1 cellular context compared by ENCODE assay signal in genomic region chr15:38817427-38818155, GRCh38.
TF ChIP-seq lines count a peak whose summit lies in the region.

No MANE protein-coding gene starts in this region.

TF ChIP-seq in GM12878, 131 proteins besides CTCF, POLR2A, EP300 and RAD21 (continued from another document):
- no peak for TF ChIP-seq PBX3 (IDR thresholded peaks at IDR 0.05; ENCODE audit: insufficient replicate concordance, low read depth, low read length)
- no peak for TF ChIP-seq CREM (IDR thresholded peaks at IDR 0.05; ENCODE audit: low read depth)
- peak; percentile 38 for TF ChIP-seq RELA (IDR thresholded peaks at IDR 0.05; ENCODE audit: borderline replicate concordance, partially characterized antibody)
- TF ChIP-seq JUNB (IDR thresholded peaks at IDR 0.05), result peak; percentile 27; the same call in 1 of the 2 replicates
- TF ChIP-seq MYC (IDR thresholded peaks at IDR 0.05; ENCODE audit: insufficient read depth, insufficient read length, insufficient replicate concordance, low read length, severe bottlenecking), result no peak
- TF ChIP-seq BCL3 (IDR thresholded peaks at IDR 0.05; ENCODE audit: borderline replicate concordance, insufficient read depth, low read depth, low read length, poor library complexity, severe bottlenecking), result no peak
- no peak for TF ChIP-seq BMI1 (IDR thresholded peaks at IDR 0.05; ENCODE audit: borderline replicate concordance)
- TF ChIP-seq RUNX3 (IDR thresholded peaks at IDR 0.05; ENCODE audit: low read length), result 0 out of 2 replicates have a peak, but pooled peaks have one; percentile 28
- no peak for TF ChIP-seq HDAC6 (IDR thresholded peaks at IDR 0.05; ENCODE audit: unreplicated experiment)
- no peak for TF ChIP-seq ZBTB33 (IDR thresholded peaks at IDR 0.05)
- TF ChIP-seq SMC3 (IDR thresholded peaks at IDR 0.05; ENCODE audit: borderline replicate concordance, low read length), result peak; percentile 65; the same call in 1 of the 2 replicates
- 0 out of 2 replicates have a peak, but pooled peaks have one; percentile 23 for TF ChIP-seq CHD2 (IDR thresholded peaks at IDR 0.05; ENCODE audit: borderline replicate concordance, low read depth, low read length)
- peak; percentile 37; the same call in 1 of the 2 replicates for TF ChIP-seq RELB (IDR thresholded peaks at IDR 0.05; ENCODE audit: low read depth)
- TF ChIP-seq ELK1 (IDR thresholded peaks at IDR 0.05; ENCODE audit: low read depth, low read length), result no peak
- TF ChIP-seq IKZF2 (IDR thresholded peaks at IDR 0.05), result peak; percentile 27 to 32; a peak in 1 of 4 replicates
- no peak for TF ChIP-seq SIN3A (IDR thresholded peaks at IDR 0.05; ENCODE audit: low read depth, low read length)
- TF ChIP-seq SIX5 (IDR thresholded peaks at IDR 0.05; ENCODE audit: low read depth, low read length, severe bottlenecking), result no peak
- TF ChIP-seq ZNF207 (IDR thresholded peaks at IDR 0.05; ENCODE audit: borderline replicate concordance), result no peak
- TF ChIP-seq YY1 (IDR thresholded peaks at IDR 0.05; ENCODE audit: low read depth, low read length), result peak; percentile 30; the same call in 1 of the 2 replicates
- no peak for TF ChIP-seq STAT1 (conservative IDR thresholded peaks at IDR 0.05)
- TF ChIP-seq SP1 (IDR thresholded peaks at IDR 0.05; ENCODE audit: low read depth, low read length), result no peak
- TF ChIP-seq POLR2AphosphoS5 (IDR thresholded peaks at IDR 0.05; ENCODE audit: low read length), result no peak
- no peak for TF ChIP-seq TCF3 (IDR thresholded peaks at IDR 0.05; ENCODE audit: borderline replicate concordance, insufficient read depth, low read depth, low read length)
- no peak for TF ChIP-seq TARDBP (IDR thresholded peaks at IDR 0.05; ENCODE audit: borderline replicate concordance)
- TF ChIP-seq BHLHE40 (IDR thresholded peaks at IDR 0.05; ENCODE audit: borderline replicate concordance in 1 of 2, low read depth in 2 of 2, low read length in 1 of 2), result peak; percentile 23 to 33; a peak in 2 of 4 replicates
- TF ChIP-seq FOXM1 (IDR thresholded peaks at IDR 0.05; ENCODE audit: low read depth, low read length), result no peak
- TF ChIP-seq CREB1 (IDR thresholded peaks at IDR 0.05; ENCODE audit: low read depth), result no peak
- TF ChIP-seq POLR2AphosphoS2 (IDR thresholded peaks at IDR 0.05; ENCODE audit: low read depth, low read length), result no peak
- peak; percentile 81 for TF ChIP-seq SMARCA5 (IDR thresholded peaks at IDR 0.05)
